ENCODE assay signal across 8 cellular contexts in genomic region chr11:10208045-10208674, GRCh38.
DNase-seq lines count a peak whose midpoint lies in the region; TF ChIP-seq lines count a peak whose summit lies in the region.

No MANE protein-coding gene starts in this region.

- DNase-seq in Calu3 (peak; percentile 3), H7 (peak; percentile 46), NCI-H345 treated with DMSO at 0.1 percent for 48 hours (lab: John Stamatoyannopoulos, UW; ENCODE audit: unreplicated experiment) (peak; percentile 25), immature natural killer cell (peak; percentile 31 to 44 (median 42)), stomach (no peak), activated T-cell treated with anti-CD3 and anti-CD28 coated beads for 4 hours (no peak)
- no peak for DNase-seq in T-helper 2 cell treated with Interferon-gamma antibody and Interleukin-4, amounts not matched to agents 5 μg/mL and 100 μg/mL, for 36 hours (ENCODE audit: low spot score)

- H3K4me3 Mint-ChIP-seq in Calu3 (ENCODE audit: low read depth, unreplicated experiment): no peak overlapping the region
- no peak overlapping the region for H3K4me3 Mint-ChIP-seq in brain
- H3K4me3 Mint-ChIP-seq in immature natural killer cell: no peak overlapping the region
- no peak overlapping the region for H3K4me3 Mint-ChIP-seq in T-helper 2 cell treated with Interferon-gamma antibody and Interleukin-4, amounts not matched to agents 5 μg/mL and 100 μg/mL, for 36 hours

- no peaks in the 10 kb centered on the region for H3K27me3 ChIP-seq in H7 (ENCODE audit: control insufficient read depth, insufficient read depth, low read length)
- H3K27me3 ChIP-seq in stomach: no peaks in the 10 kb centered on the region

- H3K27ac ChIP-seq in stomach: peak overlapping the region in 2 of 5 donors; percentile 25 to 58

- H3K9me3 Mint-ChIP-seq in Calu3 (ENCODE audit: low read depth, unreplicated experiment) (peaks cover 3% of the 10 kb centered on the region), brain (peaks cover 11 to 31% (median 25%) of the 10 kb centered on the region in 5 experiments), immature natural killer cell (peaks cover 0 to 14% (median 6%) of the 10 kb centered on the region in 6 donors)
- peaks cover 7% of the 10 kb centered on the region for H3K9me3 Mint-ChIP-seq in T-helper 2 cell treated with Interferon-gamma antibody and Interleukin-4, amounts not matched to agents 5 μg/mL and 100 μg/mL, for 36 hours

- H3K27me3 Mint-ChIP-seq in Calu3 (ENCODE audit: unreplicated experiment) (no peaks in the 10 kb centered on the region), brain (peaks cover 4% of the 10 kb centered on the region), immature natural killer cell (ENCODE audit: low read depth in 3 of 3) (peaks cover 0 to 4% (median 2%) of the 10 kb centered on the region in 3 donors)
- peaks cover 16% of the 10 kb centered on the region for H3K27me3 Mint-ChIP-seq in T-helper 2 cell treated with Interferon-gamma antibody and Interleukin-4, amounts not matched to agents 5 μg/mL and 100 μg/mL, for 36 hours (ENCODE audit: low read depth)

- H3K4me1 ChIP-seq in stomach: peaks cover 0 to 26% (median 12%) of the 10 kb centered on the region in 4 donors

- H3K36me3 Mint-ChIP-seq in Calu3 (ENCODE audit: insufficient read depth, unreplicated experiment) (no peaks in the 10 kb centered on the region), brain (peaks cover 33% of the 10 kb centered on the region), immature natural killer cell (peaks cover 2 to 6% (median 3%) of the 10 kb centered on the region in 3 donors)
- no peaks in the 10 kb centered on the region for H3K36me3 Mint-ChIP-seq in T-helper 2 cell treated with Interferon-gamma antibody and Interleukin-4, amounts not matched to agents 5 μg/mL and 100 μg/mL, for 36 hours (ENCODE audit: low read depth)

- no peak for TF ChIP-seq EP300 in stomach (IDR thresholded peaks at IDR 0.05)

- CTCF ChIA-PET in Calu3 (lab: Charles Lee): interaction anchor here (1.2 to 1.3 kb wide), 2 partner anchors 96 to 97 kb away, joined by 4 to 5 read pairs; partner anchors contain the start of gene ADM

- 10 to 32% (median 20%) methylated on average over 5 of the region's 5 CpGs for WGBS in stomach, 5 donors

- no peak overlapping the region for H3K4me3 ChIP-seq in H7 (ENCODE audit: insufficient read depth, low read depth, low read length)
- H3K4me3 ChIP-seq in stomach: no peak overlapping the region

- H3K36me3 ChIP-seq in H7 (replicated peaks; ENCODE audit: control insufficient read depth, insufficient read depth, low read length) (no peaks in the 10 kb centered on the region), stomach (no peaks in the 10 kb centered on the region)

- TF ChIP-seq CTCF in Calu3 (IDR thresholded peaks at IDR 0.05; ENCODE audit: unreplicated experiment): peak; percentile 38
- peak; percentile 60 to 76 for TF ChIP-seq CTCF in brain (conservative IDR thresholded peaks at IDR 0.05)
- TF ChIP-seq CTCF in stomach (IDR thresholded peaks at IDR 0.05): peak in 4 of 7 experiments; percentile 47 to 78 (median 76)

- H3K4me1 Mint-ChIP-seq in Calu3 (ENCODE audit: low read depth, unreplicated experiment): no peaks in the 10 kb centered on the region
- H3K4me1 Mint-ChIP-seq in brain: no peaks in the 10 kb centered on the region
- H3K4me1 Mint-ChIP-seq in immature natural killer cell: no peaks in the 10 kb centered on the region
- no peaks in the 10 kb centered on the region for H3K4me1 Mint-ChIP-seq in T-helper 2 cell treated with Interferon-gamma antibody and Interleukin-4, amounts not matched to agents 5 μg/mL and 100 μg/mL, for 36 hours (ENCODE audit: low read depth)

- TF ChIP-seq POLR2A in stomach (IDR thresholded peaks at IDR 0.05): no peak

- intact Hi-C loops in Calu3 (cut with micrococcal nuclease; ENCODE audit: unreplicated experiment): loop anchor here (1.0 to 5.0 kb wide), 2 partner anchors 99 to 114 kb away; no protein-coding TSS in a partner anchor
- intact Hi-C loops in stomach (cut with DNase I; ENCODE audit: low total_unique reads): loop anchor here (5.0 kb wide), 1 partner anchor 99 kb away; the partner anchor contains the start of gene ADM

- H3K27ac Mint-ChIP-seq in Calu3 (ENCODE audit: unreplicated experiment) (no peak overlapping the region), brain (no peak overlapping the region), immature natural killer cell (no peak overlapping the region)
- no peak overlapping the region for H3K27ac Mint-ChIP-seq in T-helper 2 cell treated with Interferon-gamma antibody and Interleukin-4, amounts not matched to agents 5 μg/mL and 100 μg/mL, for 36 hours

- no TSS peak for BruUV-seq in Calu3 (replicated peaks; lab: Mats Ljungman, UMichigan)

- peaks cover 0 to 19% (median 2%) of the 10 kb centered on the region in 4 donors for H3K9me3 ChIP-seq in stomach

Comparison
In these comparisons a context has a peak if more than half of its experiments do, and no peak if none do; other contexts are left out.
1. DNase-seq: peak in Calu3 (single experiment), H7 (single experiment), NCI-H345 treated with DMSO at 0.1 percent for 48 hours (single experiment) and immature natural killer cell (3 of 3); none in stomach (single experiment), activated T-cell treated with anti-CD3 and anti-CD28 coated beads for 4 hours (single experiment) and T-helper 2 cell treated with Interferon-gamma antibody and Interleukin-4, amounts not matched to agents 5 μg/mL and 100 μg/mL, for 36 hours (single experiment).
2. Peak in every context shown above with its lines, with median percentiles within 50 percentile points of each other: CTCF ChIP-seq.